ENCODE assay signal across 1 cellular context in genomic region chr17:35819456-35819855, GRCh38.
TF ChIP-seq lines count a peak whose summit lies in the region.

No MANE protein-coding gene starts in this region.

TF ChIP-seq in GM23338, 12 proteins besides CTCF, POLR2A, EP300 and RAD21:
- TF ChIP-seq JUNB (IDR thresholded peaks at IDR 0.05; ENCODE audit: unreplicated experiment) (no peak), EZH2phosphoT487 (IDR thresholded peaks at IDR 0.05; ENCODE audit: unreplicated experiment) (no peak), ZNF114 (CRISPR knock-in tag; IDR thresholded peaks at IDR 0.05) (no peak), CREB1 (CRISPR knock-in tag; IDR thresholded peaks at IDR 0.05; ENCODE audit: low read depth) (no peak), ZNF331 (CRISPR knock-in tag; IDR thresholded peaks at IDR 0.05; ENCODE audit: low read depth) (no peak), EZH2 (IDR thresholded peaks at IDR 0.05; ENCODE audit: low read depth, unreplicated experiment) (no peak), ETS1 (IDR thresholded peaks at IDR 0.05) (no peak), POLR2AphosphoS5 (IDR thresholded peaks at IDR 0.05; ENCODE audit: low read depth) (no peak), NANOG (IDR thresholded peaks at IDR 0.05; ENCODE audit: borderline replicate concordance) (no peak), STAT1 (IDR thresholded peaks at IDR 0.05; ENCODE audit: unreplicated experiment) (no peak)
- TF ChIP-seq, protein P1, sequence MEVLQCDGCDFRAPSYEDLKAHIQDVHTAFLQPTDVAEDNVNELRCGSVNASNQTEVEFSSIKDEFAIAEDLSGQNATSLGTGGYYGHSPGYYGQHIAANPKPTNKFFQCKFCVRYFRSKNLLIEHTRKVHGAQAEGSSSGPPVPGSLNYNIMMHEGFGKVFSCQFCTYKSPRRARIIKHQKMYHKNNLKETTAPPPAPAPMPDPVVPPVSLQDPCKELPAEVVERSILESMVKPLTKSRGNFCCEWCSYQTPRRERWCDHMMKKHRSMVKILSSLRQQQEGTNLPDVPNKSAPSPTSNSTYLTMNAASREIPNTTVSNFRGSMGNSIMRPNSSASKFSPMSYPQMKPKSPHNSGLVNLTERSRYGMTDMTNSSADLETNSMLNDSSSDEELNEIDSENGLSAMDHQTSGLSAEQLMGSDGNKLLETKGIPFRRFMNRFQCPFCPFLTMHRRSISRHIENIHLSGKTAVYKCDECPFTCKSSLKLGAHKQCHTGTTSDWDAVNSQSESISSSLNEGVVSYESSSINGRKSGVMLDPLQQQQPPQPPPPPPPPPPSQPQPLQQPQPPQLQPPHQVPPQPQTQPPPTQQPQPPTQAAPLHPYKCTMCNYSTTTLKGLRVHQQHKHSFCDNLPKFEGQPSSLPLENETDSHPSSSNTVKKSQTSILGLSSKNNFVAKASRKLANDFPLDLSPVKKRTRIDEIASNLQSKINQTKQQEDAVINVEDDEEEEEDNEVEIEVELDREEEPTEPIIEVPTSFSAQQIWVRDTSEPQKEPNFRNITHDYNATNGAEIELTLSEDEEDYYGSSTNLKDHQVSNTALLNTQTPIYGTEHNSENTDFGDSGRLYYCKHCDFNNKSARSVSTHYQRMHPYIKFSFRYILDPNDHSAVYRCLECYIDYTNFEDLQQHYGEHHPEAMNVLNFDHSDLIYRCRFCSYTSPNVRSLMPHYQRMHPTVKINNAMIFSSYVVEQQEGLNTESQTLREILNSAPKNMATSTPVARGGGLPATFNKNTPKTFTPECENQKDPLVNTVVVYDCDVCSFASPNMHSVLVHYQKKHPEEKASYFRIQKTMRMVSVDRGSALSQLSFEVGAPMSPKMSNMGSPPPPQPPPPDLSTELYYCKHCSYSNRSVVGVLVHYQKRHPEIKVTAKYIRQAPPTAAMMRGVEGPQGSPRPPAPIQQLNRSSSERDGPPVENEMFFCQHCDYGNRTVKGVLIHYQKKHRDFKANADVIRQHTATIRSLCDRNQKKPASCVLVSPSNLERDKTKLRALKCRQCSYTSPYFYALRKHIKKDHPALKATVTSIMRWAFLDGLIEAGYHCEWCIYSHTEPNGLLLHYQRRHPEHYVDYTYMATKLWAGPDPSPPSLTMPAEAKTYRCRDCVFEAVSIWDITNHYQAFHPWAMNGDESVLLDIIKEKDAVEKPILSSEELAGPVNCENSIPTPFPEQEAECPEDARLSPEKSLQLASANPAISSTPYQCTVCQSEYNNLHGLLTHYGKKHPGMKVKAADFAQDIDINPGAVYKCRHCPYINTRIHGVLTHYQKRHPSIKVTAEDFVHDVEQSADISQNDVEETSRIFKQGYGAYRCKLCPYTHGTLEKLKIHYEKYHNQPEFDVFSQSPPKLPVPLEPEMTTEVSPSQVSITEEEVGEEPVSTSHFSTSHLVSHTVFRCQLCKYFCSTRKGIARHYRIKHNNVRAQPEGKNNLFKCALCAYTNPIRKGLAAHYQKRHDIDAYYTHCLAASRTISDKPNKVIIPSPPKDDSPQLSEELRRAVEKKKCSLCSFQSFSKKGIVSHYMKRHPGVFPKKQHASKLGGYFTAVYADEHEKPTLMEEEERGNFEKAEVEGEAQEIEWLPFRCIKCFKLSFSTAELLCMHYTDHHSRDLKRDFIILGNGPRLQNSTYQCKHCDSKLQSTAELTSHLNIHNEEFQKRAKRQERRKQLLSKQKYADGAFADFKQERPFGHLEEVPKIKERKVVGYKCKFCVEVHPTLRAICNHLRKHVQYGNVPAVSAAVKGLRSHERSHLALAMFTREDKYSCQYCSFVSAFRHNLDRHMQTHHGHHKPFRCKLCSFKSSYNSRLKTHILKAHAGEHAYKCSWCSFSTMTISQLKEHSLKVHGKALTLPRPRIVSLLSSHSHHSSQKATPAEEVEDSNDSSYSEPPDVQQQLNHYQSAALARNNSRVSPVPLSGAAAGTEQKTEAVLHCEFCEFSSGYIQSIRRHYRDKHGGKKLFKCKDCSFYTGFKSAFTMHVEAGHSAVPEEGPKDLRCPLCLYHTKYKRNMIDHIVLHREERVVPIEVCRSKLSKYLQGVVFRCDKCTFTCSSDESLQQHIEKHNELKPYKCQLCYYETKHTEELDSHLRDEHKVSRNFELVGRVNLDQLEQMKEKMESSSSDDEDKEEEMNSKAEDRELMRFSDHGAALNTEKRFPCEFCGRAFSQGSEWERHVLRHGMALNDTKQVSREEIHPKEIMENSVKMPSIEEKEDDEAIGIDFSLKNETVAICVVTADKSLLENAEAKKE (CRISPR knock-in tag; IDR thresholded peaks at IDR 0.05) = no peak
- TF ChIP-seq, protein P2, sequence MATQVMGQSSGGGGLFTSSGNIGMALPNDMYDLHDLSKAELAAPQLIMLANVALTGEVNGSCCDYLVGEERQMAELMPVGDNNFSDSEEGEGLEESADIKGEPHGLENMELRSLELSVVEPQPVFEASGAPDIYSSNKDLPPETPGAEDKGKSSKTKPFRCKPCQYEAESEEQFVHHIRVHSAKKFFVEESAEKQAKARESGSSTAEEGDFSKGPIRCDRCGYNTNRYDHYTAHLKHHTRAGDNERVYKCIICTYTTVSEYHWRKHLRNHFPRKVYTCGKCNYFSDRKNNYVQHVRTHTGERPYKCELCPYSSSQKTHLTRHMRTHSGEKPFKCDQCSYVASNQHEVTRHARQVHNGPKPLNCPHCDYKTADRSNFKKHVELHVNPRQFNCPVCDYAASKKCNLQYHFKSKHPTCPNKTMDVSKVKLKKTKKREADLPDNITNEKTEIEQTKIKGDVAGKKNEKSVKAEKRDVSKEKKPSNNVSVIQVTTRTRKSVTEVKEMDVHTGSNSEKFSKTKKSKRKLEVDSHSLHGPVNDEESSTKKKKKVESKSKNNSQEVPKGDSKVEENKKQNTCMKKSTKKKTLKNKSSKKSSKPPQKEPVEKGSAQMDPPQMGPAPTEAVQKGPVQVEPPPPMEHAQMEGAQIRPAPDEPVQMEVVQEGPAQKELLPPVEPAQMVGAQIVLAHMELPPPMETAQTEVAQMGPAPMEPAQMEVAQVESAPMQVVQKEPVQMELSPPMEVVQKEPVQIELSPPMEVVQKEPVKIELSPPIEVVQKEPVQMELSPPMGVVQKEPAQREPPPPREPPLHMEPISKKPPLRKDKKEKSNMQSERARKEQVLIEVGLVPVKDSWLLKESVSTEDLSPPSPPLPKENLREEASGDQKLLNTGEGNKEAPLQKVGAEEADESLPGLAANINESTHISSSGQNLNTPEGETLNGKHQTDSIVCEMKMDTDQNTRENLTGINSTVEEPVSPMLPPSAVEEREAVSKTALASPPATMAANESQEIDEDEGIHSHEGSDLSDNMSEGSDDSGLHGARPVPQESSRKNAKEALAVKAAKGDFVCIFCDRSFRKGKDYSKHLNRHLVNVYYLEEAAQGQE (IDR thresholded peaks at IDR 0.05; ENCODE audit: unreplicated experiment) = no peak
